9 cellular contexts compared by ENCODE assay signal in the genomic region with DNA sequence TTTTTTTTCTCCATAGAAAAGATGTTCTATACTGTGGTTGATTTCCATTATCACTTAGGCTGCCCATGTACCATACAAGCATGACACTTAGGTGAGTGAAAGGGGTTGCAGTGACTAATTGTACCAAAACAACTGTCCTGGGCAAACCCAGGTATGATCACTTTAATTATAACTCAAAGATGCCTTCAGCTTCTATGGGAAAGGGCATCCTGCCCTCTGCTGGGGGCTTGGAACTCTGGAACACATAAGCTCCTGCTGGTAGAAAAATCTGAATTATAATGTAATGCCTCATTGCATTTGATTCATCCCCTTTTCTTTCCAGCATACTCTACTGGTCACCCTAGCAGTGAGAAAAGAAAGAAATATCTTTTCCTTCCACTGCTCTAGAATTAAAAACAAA.
DNase-seq lines count a peak whose midpoint lies in the region; ATAC-seq and TF ChIP-seq lines count a peak whose summit lies in the region.
"Had no signal": no experiment of that assay in that cellular context is flagged by ENCODE, and none has a peak within 500 bp of the region (broad histone marks: within the 10 kb centered on the region; RNA-seq: fewer than 3 reads in every experiment).

No MANE protein-coding gene starts in this region.

- intact Hi-C loops in ascending aorta (cut with DNase I): loop anchor here (2.0 kb wide), 1 partner anchor 172 kb away; no protein-coding TSS in a partner anchor

- peaks cover 0 to 9% (median 0%) of the 10 kb centered on the region in 3 donors for H3K36me3 Mint-ChIP-seq in naive thymus-derived CD8-positive, alpha-beta T cell

- H3K9me3 ChIP-seq in MG63: no peaks in the 10 kb centered on the region
- H3K9me3 ChIP-seq in ascending aorta: no peaks in the 10 kb centered on the region
- no peaks in the 10 kb centered on the region for H3K9me3 ChIP-seq in liver (ENCODE audit: control insufficient read depth in 4 of 4, low read length in 3 of 4)

- H3K27ac ChIP-seq in ascending aorta (peak overlapping the region; percentile 51 to 62), liver (ENCODE audit: low read depth in 1 of 2, low read length in 2 of 2) (no peak overlapping the region)

- H3K4me1 ChIP-seq in ascending aorta: peaks cover 4% of the 10 kb centered on the region in 2 donors
- no peaks in the 10 kb centered on the region for H3K4me1 ChIP-seq in liver (ENCODE audit: control insufficient read depth in 4 of 4, insufficient read depth in 4 of 4, low read length in 3 of 4)

- no peak overlapping the region for H3K4me3 Mint-ChIP-seq in naive thymus-derived CD8-positive, alpha-beta T cell

- H3K9me3 Mint-ChIP-seq in naive thymus-derived CD8-positive, alpha-beta T cell: no peaks in the 10 kb centered on the region

- peak; percentile 6 to 61 (median 33) for TF ChIP-seq CTCF in ascending aorta (IDR thresholded peaks at IDR 0.05)
- TF ChIP-seq CTCF in liver (IDR thresholded peaks at IDR 0.05; ENCODE audit: low read depth, low read length, missing input control): peak; percentile 32

- no peaks in the 10 kb centered on the region for H3K27me3 ChIP-seq in MG63
- no peaks in the 10 kb centered on the region for H3K27me3 ChIP-seq in ascending aorta
- H3K27me3 ChIP-seq in liver (ENCODE audit: control insufficient read depth in 4 of 4, insufficient read depth in 4 of 4, low read length in 3 of 4): no peaks in the 10 kb centered on the region

- no peaks in the 10 kb centered on the region for H3K27me3 Mint-ChIP-seq in naive thymus-derived CD8-positive, alpha-beta T cell

- ATAC-seq in naive thymus-derived CD8-positive, alpha-beta T cell: no peak
- ATAC-seq in HG03521 (IDR thresholded peaks at IDR 0.05; ENCODE audit: unreplicated experiment): no peak

- TF ChIP-seq RAD21 in liver (IDR thresholded peaks at IDR 0.05): peak; percentile 67 to 69

- POLR2A ChIA-PET in naive thymus-derived CD8-positive, alpha-beta T cell (lab: Charles Lee): no interaction called here

- DNase-seq in NCI-H2196 (lab: John Stamatoyannopoulos, UW; ENCODE audit: unreplicated experiment): peak; percentile 14
- DNase-seq in NCI-H2196 treated with DMSO at 0.1 percent for 48 hours (lab: John Stamatoyannopoulos, UW; ENCODE audit: unreplicated experiment): no peak
- DNase-seq in MG63: peak; percentile 37
- no peak for DNase-seq in ascending aorta (ENCODE audit: low spot score in 2 of 2)
- DNase-seq in naive thymus-derived CD8-positive, alpha-beta T cell: no peak
- DNase-seq in activated effector memory CD4-positive, alpha-beta T cell treated with anti-CD3 and anti-CD28 coated beads, Interleukin-2, amount 50 U/mL, for 16 hours: no peak

- H3K4me3 ChIP-seq in MG63 (no peak overlapping the region), ascending aorta (no peak overlapping the region), liver (ENCODE audit: low read depth in 1 of 3, low read length in 3 of 3) (no peak overlapping the region)
- H3K4me3 ChIP-seq: skin epidermis had no signal

- H3K27ac Mint-ChIP-seq in naive thymus-derived CD8-positive, alpha-beta T cell: no peak overlapping the region

- peaks cover 7 to 36% (median 11%) of the 10 kb centered on the region in 4 donors for H3K4me1 Mint-ChIP-seq in naive thymus-derived CD8-positive, alpha-beta T cell

- H3K36me3 ChIP-seq in MG63 (no peaks in the 10 kb centered on the region), ascending aorta (no peaks in the 10 kb centered on the region), liver (ENCODE audit: control insufficient read depth in 4 of 4, insufficient read depth in 3 of 4, low read depth in 1 of 4, low read length in 3 of 4) (peaks cover 0 to 3% (median 0%) of the 10 kb centered on the region in 4 donors)

- H3K9ac ChIP-seq in liver (ENCODE audit: low read depth in 1 of 2, low read length in 2 of 2): no peak overlapping the region

TF ChIP-seq in liver, 16 proteins besides CTCF, POLR2A, EP300 and RAD21:
- TF ChIP-seq HNF4A (conservative IDR thresholded peaks at IDR 0.05): no peak
- TF ChIP-seq, protein P1, sequence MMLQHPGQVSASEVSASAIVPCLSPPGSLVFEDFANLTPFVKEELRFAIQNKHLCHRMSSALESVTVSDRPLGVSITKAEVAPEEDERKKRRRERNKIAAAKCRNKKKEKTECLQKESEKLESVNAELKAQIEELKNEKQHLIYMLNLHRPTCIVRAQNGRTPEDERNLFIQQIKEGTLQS (IDR thresholded peaks at IDR 0.05): no peak
- TF ChIP-seq JUND (IDR thresholded peaks at IDR 0.05): no peak

Comparison
In these comparisons a context has a peak if more than half of its experiments do, and no peak if none do; other contexts are left out.
1. DNase-seq: peak in NCI-H2196 (single experiment) and MG63 (single experiment); none in NCI-H2196 treated with DMSO at 0.1 percent for 48 hours (single experiment), ascending aorta (0 of 2), naive thymus-derived CD8-positive, alpha-beta T cell (0 of 10) and activated effector memory CD4-positive, alpha-beta T cell treated with anti-CD3 and anti-CD28 coated beads, Interleukin-2, amount 50 U/mL, for 16 hours (single experiment).
2. H3K27ac ChIP-seq: peak in ascending aorta (2 of 2); none in liver (0 of 2).